Comparison of ENCODE assay signal across 17 cellular contexts in genomic region chr10:18753496-18753895, GRCh38.
DNase-seq lines count a peak whose midpoint lies in the region; TF ChIP-seq lines count a peak whose summit lies in the region.
"Had no signal": no experiment of that assay in that cellular context is flagged by ENCODE, and none has a peak within 500 bp of the region (broad histone marks: within the 10 kb centered on the region; RNA-seq: fewer than 3 reads in every experiment).

No MANE protein-coding gene starts in this region.

- 70 to 73% methylated on average over 4 to 9 of the region's 9 CpGs for WGBS in endodermal cell (ENCODE audit: insufficient coverage in 1 of 2, insufficient read length in 1 of 2), 2 experiments

- H3K4me1 Mint-ChIP-seq in endodermal cell: peaks cover 4% of the 10 kb centered on the region
- H3K4me1 Mint-ChIP-seq: CD4-positive, alpha-beta memory T cell had no signal

- H3K27ac Mint-ChIP-seq in endodermal cell: peak overlapping the region; percentile 11
- H3K27ac Mint-ChIP-seq: CD4-positive, alpha-beta memory T cell had no signal

- no peaks in the 10 kb centered on the region for H3K36me3 Mint-ChIP-seq in endodermal cell (ENCODE audit: low read depth)
- H3K36me3 Mint-ChIP-seq: CD4-positive, alpha-beta memory T cell had no signal

- H3K9ac ChIP-seq in endodermal cell (ENCODE audit: extremely low read depth, low read length, poor library complexity, severe bottlenecking): no peak overlapping the region
- H3K9ac ChIP-seq: KMS-11 had no signal

- H3K9me3 Mint-ChIP-seq in endodermal cell: no peaks in the 10 kb centered on the region

- no peaks in the 10 kb centered on the region for H3K27me3 Mint-ChIP-seq in endodermal cell (ENCODE audit: insufficient read depth)

- no peak for TF ChIP-seq CTCF in endodermal cell (conservative IDR thresholded peaks at IDR 0.05)

- no peaks in the 10 kb centered on the region for H3K27me3 ChIP-seq in endodermal cell (ENCODE audit: control insufficient read depth, insufficient read depth, low read length, poor library complexity, severe bottlenecking)
- H3K27me3 ChIP-seq: BE2C, SJCRH30 had no signal

- no peak overlapping the region for H3K4me3 Mint-ChIP-seq in endodermal cell
- H3K4me3 Mint-ChIP-seq: CD4-positive, alpha-beta memory T cell had no signal

- DNase-seq in NCI-H146 (lab: John Stamatoyannopoulos, UW): peak; percentile 99
- no peak for DNase-seq in NCI-H146 treated with DMSO at 0.1 percent for 48 hours (lab: John Stamatoyannopoulos, UW; ENCODE audit: unreplicated experiment)
- peak; percentile 61 for DNase-seq in NCI-H69 (lab: John Stamatoyannopoulos, UW)
- no peak for DNase-seq in endodermal cell
- no peak for DNase-seq in stimulated activated CD4-positive, alpha-beta T cell treated with anti-CD3 and anti-CD28 coated beads, Interleukin-2, amount 100 ng/mL, for 24 hours
- no peak for DNase-seq in dermis blood vessel endothelial cell
- no peak for DNase-seq in NCI-H187 treated with DMSO at 0.1 percent for 48 hours (lab: John Stamatoyannopoulos, UW)
- DNase-seq in CD1c-positive myeloid dendritic cell (ENCODE audit: extremely low spot score): no peak
- DNase-seq: BE2C; CD4-positive, alpha-beta memory T cell; EL; GOT3; NCI-H2029 treated with DMSO at 0.1 percent for 48 hours; NCI-H446 treated with DMSO at 0.1 percent for 48 hours; SJCRH30 had no signal

- no peak overlapping the region for H3K4me3 ChIP-seq in endodermal cell (ENCODE audit: low read length)
- H3K4me3 ChIP-seq: SJCRH30 had no signal

- no peaks in the 10 kb centered on the region for H3K4me1 ChIP-seq in endodermal cell (ENCODE audit: control insufficient read depth, insufficient read depth, low read length)
- H3K4me1 ChIP-seq: BE2C, SJCRH30 had no signal

- no peak overlapping the region for H3K27ac ChIP-seq in endodermal cell (ENCODE audit: low read depth, low read length)
- H3K27ac ChIP-seq: 22Rv1, KMS-11, SJCRH30 had no signal

- H3K9me3 ChIP-seq in endodermal cell (ENCODE audit: control insufficient read depth, low read length): no peaks in the 10 kb centered on the region
- H3K9me3 ChIP-seq: BE2C, SJCRH30 had no signal

- H3K36me3 ChIP-seq in endodermal cell (ENCODE audit: control insufficient read depth, insufficient read depth, low read length): no peaks in the 10 kb centered on the region
- H3K36me3 ChIP-seq: BE2C, SJCRH30 had no signal

Comparison
In these comparisons a context has a peak if more than half of its experiments do, and no peak if none do; other contexts are left out.
1. DNase-seq: peak in NCI-H146 (single experiment) and NCI-H69 (single experiment); none in NCI-H146 treated with DMSO at 0.1 percent for 48 hours (single experiment), endodermal cell (single experiment), stimulated activated CD4-positive, alpha-beta T cell treated with anti-CD3 and anti-CD28 coated beads, Interleukin-2, amount 100 ng/mL, for 24 hours (0 of 2), dermis blood vessel endothelial cell (single experiment), NCI-H187 treated with DMSO at 0.1 percent for 48 hours (single experiment) and CD1c-positive myeloid dendritic cell (single experiment).